Comparison of ENCODE assay signal across 8 cellular contexts in genomic region chr3:112990672-112991602, GRCh38. TPM values are rescaled to one million over a fixed set of nuclear protein-coding genes. Genes with fewer than 3 reads are reported as not detected.
A peak's percentile ranks its signal among the peaks of the same experiment; 100 is the strongest.
DNase-seq lines count a peak whose midpoint lies in the region; ATAC-seq and TF ChIP-seq lines count a peak whose summit lies in the region.

GTPBP8 (plus strand) TSS chr3:112990984; CDS start chr3:112991000, 16 bp downstream.

- H3K4me3 ChIP-seq in CD8-positive, alpha-beta T cell (ENCODE audit: low read depth, low read length) = peak within 1 kb of the TSS; percentile 97

- peak; percentile 61 to 89 (median 81) for DNase-seq in CD8-positive, alpha-beta T cell
- peak; percentile 68 for DNase-seq in HS-27A (ENCODE audit: low read depth)
- DNase-seq in NK-92 (lab: John Stamatoyannopoulos, UW; ENCODE audit: unreplicated experiment) = peak; percentile 35
- peak; percentile 93 for DNase-seq in activated CD8-positive, alpha-beta memory T cell treated with anti-CD3 and anti-CD28 coated beads for 24 hours
- DNase-seq in effector CD8-positive, alpha-beta T cell (lab: John Stamatoyannopoulos, UW) = peak; percentile 70
- DNase-seq in lung microvascular endothelial cell (ENCODE audit: low read depth in 2 of 2) = peak; percentile 89 to 90
- DNase-seq in stimulated activated CD4-positive, alpha-beta T cell treated with anti-CD3 and anti-CD28 coated beads, TNF-alpha, amount 100 ng/mL, for 48 hours (ENCODE audit: low read depth in 3 of 3) = peak; percentile 70 to 81 (median 75)

- H3K27ac ChIP-seq in CD8-positive, alpha-beta T cell (ENCODE audit: low read depth, low read length) = peak within 1 kb of the TSS; percentile 88

- no peaks in the 10 kb centered on the region for H3K27me3 ChIP-seq in CD8-positive, alpha-beta T cell (ENCODE audit: insufficient read depth, low read length)

- peaks cover 22% of the 10 kb centered on the region for H3K4me1 ChIP-seq in CD8-positive, alpha-beta T cell (ENCODE audit: insufficient read depth, low read length)

- H3K27ac Mint-ChIP-seq in CD8-positive, alpha-beta T cell = peak within 1 kb of the TSS; percentile 97

- intact Hi-C loops in CD8-positive, alpha-beta T cell (cut with DNase I, micrococcal nuclease) = loop anchor here (1.0 to 2.0 kb wide), 6 partner anchors 11 to 430 kb away; partner anchors contain the start of genes ATG3 (in 1 of the 2) and CD200R1 (in 1 of the 2)

- H3K4me1 Mint-ChIP-seq in CD8-positive, alpha-beta T cell (ENCODE audit: low read depth) = peaks cover 57% of the 10 kb centered on the region

- peak; percentile 84 for ATAC-seq in CD8-positive, alpha-beta T cell
- ATAC-seq in GM19467 (IDR thresholded peaks at IDR 0.05; ENCODE audit: unreplicated experiment) = peak; percentile 95

- peak; percentile 24 for TF ChIP-seq CTCF in CD8-positive, alpha-beta T cell (IDR thresholded peaks at IDR 0.05)

- no peaks in the 10 kb centered on the region for H3K27me3 Mint-ChIP-seq in CD8-positive, alpha-beta T cell (ENCODE audit: low read depth)

- POLR2A ChIA-PET in CD8-positive, alpha-beta T cell (lab: Charles Lee) = interaction anchor here (0.6 to 3.4 kb wide), 14 partner anchors 10 to 249 kb away, joined by 3 to 15 read pairs (median 6); partner anchors contain the start of gene CD200R1

- H3K9me3 Mint-ChIP-seq in CD8-positive, alpha-beta T cell = no peaks in the 10 kb centered on the region

- CTCF ChIA-PET in CD8-positive, alpha-beta T cell (lab: Charles Lee) = interaction anchor here (0.8 to 5.1 kb wide), 11 partner anchors 10 to 348 kb away, joined by 3 to 40 read pairs (median 4); no protein-coding TSS in a partner anchor

- peaks cover 32% of the 10 kb centered on the region for H3K36me3 Mint-ChIP-seq in CD8-positive, alpha-beta T cell

- peak within 1 kb of the TSS; percentile 93 for H3K4me3 Mint-ChIP-seq in CD8-positive, alpha-beta T cell

- no peaks in the 10 kb centered on the region for H3K36me3 ChIP-seq in CD8-positive, alpha-beta T cell (ENCODE audit: insufficient read depth, low read length)

- H3K9me3 ChIP-seq in CD8-positive, alpha-beta T cell (ENCODE audit: low read length) = no peaks in the 10 kb centered on the region

RNA-seq across cellular contexts. Expression of gene GTPBP8, which starts in this region (rescaled TPM):
- total RNA-seq in CD8-positive, alpha-beta T cell = 10 to 100 TPM; 20.1 to 22.3 TPM
- total RNA-seq in lung microvascular endothelial cell = 21.6 and 28.1 TPM in 2 replicates

Comparison
In these comparisons a context has a peak if more than half of its experiments do, and no peak if none do; other contexts are left out.
1. Peak in every context shown above with its lines: DNase-seq, ATAC-seq, H3K4me3 ChIP-seq and H3K27ac ChIP-seq.
2. DNase-seq: peak in every context shown above with its lines; median percentile 93 in activated CD8-positive, alpha-beta memory T cell treated with anti-CD3 and anti-CD28 coated beads for 24 hours; 90 in lung microvascular endothelial cell; 81 in CD8-positive, alpha-beta T cell; 75 in stimulated activated CD4-positive, alpha-beta T cell treated with anti-CD3 and anti-CD28 coated beads, TNF-alpha, amount 100 ng/mL, for 48 hours; 70 in effector CD8-positive, alpha-beta T cell; 68 in HS-27A; 35 in NK-92.